Comparison of ENCODE assay signal across 1 cellular context in the genomic region with DNA sequence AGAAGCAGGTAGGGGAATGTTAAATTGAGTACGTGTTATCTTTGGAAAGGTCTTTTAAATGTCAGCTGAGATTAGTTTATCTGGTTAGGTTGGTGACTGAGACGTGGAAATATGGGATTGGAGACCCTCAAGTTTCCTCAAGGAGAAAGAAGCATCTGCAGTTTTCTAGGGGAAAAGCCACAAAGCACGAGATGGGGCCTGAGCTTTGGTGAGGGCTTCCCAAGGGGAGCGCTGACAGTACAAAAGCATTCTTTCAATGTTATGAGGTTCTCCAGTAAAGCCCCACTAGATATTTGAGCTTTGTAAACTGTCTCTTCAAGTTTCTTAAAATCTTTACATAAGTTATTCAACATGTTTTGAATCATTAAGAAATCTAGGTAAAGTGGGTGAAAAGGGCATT.
TF ChIP-seq lines count a peak whose summit lies in the region.

No MANE protein-coding gene starts in this region.

TF ChIP-seq in GM23338, 12 proteins besides CTCF, POLR2A, EP300 and RAD21 (continued from another document):
- TF ChIP-seq, protein P1, sequence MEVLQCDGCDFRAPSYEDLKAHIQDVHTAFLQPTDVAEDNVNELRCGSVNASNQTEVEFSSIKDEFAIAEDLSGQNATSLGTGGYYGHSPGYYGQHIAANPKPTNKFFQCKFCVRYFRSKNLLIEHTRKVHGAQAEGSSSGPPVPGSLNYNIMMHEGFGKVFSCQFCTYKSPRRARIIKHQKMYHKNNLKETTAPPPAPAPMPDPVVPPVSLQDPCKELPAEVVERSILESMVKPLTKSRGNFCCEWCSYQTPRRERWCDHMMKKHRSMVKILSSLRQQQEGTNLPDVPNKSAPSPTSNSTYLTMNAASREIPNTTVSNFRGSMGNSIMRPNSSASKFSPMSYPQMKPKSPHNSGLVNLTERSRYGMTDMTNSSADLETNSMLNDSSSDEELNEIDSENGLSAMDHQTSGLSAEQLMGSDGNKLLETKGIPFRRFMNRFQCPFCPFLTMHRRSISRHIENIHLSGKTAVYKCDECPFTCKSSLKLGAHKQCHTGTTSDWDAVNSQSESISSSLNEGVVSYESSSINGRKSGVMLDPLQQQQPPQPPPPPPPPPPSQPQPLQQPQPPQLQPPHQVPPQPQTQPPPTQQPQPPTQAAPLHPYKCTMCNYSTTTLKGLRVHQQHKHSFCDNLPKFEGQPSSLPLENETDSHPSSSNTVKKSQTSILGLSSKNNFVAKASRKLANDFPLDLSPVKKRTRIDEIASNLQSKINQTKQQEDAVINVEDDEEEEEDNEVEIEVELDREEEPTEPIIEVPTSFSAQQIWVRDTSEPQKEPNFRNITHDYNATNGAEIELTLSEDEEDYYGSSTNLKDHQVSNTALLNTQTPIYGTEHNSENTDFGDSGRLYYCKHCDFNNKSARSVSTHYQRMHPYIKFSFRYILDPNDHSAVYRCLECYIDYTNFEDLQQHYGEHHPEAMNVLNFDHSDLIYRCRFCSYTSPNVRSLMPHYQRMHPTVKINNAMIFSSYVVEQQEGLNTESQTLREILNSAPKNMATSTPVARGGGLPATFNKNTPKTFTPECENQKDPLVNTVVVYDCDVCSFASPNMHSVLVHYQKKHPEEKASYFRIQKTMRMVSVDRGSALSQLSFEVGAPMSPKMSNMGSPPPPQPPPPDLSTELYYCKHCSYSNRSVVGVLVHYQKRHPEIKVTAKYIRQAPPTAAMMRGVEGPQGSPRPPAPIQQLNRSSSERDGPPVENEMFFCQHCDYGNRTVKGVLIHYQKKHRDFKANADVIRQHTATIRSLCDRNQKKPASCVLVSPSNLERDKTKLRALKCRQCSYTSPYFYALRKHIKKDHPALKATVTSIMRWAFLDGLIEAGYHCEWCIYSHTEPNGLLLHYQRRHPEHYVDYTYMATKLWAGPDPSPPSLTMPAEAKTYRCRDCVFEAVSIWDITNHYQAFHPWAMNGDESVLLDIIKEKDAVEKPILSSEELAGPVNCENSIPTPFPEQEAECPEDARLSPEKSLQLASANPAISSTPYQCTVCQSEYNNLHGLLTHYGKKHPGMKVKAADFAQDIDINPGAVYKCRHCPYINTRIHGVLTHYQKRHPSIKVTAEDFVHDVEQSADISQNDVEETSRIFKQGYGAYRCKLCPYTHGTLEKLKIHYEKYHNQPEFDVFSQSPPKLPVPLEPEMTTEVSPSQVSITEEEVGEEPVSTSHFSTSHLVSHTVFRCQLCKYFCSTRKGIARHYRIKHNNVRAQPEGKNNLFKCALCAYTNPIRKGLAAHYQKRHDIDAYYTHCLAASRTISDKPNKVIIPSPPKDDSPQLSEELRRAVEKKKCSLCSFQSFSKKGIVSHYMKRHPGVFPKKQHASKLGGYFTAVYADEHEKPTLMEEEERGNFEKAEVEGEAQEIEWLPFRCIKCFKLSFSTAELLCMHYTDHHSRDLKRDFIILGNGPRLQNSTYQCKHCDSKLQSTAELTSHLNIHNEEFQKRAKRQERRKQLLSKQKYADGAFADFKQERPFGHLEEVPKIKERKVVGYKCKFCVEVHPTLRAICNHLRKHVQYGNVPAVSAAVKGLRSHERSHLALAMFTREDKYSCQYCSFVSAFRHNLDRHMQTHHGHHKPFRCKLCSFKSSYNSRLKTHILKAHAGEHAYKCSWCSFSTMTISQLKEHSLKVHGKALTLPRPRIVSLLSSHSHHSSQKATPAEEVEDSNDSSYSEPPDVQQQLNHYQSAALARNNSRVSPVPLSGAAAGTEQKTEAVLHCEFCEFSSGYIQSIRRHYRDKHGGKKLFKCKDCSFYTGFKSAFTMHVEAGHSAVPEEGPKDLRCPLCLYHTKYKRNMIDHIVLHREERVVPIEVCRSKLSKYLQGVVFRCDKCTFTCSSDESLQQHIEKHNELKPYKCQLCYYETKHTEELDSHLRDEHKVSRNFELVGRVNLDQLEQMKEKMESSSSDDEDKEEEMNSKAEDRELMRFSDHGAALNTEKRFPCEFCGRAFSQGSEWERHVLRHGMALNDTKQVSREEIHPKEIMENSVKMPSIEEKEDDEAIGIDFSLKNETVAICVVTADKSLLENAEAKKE (CRISPR knock-in tag; IDR thresholded peaks at IDR 0.05) = peak; percentile 93
- no peak for TF ChIP-seq STAT1 (IDR thresholded peaks at IDR 0.05; ENCODE audit: unreplicated experiment)
